In the genomic region with DNA sequence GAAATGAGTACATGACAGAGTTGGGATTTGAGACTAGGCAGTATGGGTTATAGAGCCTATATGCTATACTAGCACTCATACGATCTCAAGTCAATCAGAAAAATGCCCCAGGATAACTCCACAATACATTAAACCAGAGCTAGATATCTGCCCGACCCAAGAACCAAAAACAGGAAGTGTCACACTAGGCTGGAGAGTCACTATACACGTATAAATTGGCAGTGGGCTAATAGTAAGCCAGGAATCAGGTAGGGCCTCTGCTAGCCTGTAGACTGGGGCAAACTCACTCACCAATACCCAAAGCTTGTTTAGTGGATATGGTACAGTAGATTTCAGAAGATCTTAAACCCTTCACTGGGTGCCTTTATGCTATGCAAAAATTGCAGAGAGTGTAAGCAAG, we compare ENCODE assay signal across 10 cellular contexts. TPM values are rescaled to one million over a fixed set of nuclear protein-coding genes. Genes with fewer than 3 reads are reported as not detected.
DNase-seq lines count a peak whose midpoint lies in the region; ATAC-seq and TF ChIP-seq lines count a peak whose summit lies in the region.
"Had no signal": no experiment of that assay in that cellular context is flagged by ENCODE, and none has a peak within 500 bp of the region (broad histone marks: within the 10 kb centered on the region; RNA-seq: fewer than 3 reads in every experiment).

No MANE protein-coding gene starts in this region.

- no peaks in the 10 kb centered on the region for H4K20me1 ChIP-seq in Loucy (ENCODE audit: insufficient read depth, low read length, poor library complexity, severe bottlenecking)

- no peaks in the 10 kb centered on the region for H3K27me3 ChIP-seq in Loucy (ENCODE audit: insufficient read depth, low read length, poor library complexity, severe bottlenecking)
- H3K27me3 ChIP-seq in heart right ventricle, result no peaks in the 10 kb centered on the region

- no peaks in the 10 kb centered on the region for H3K79me2 ChIP-seq in Loucy (ENCODE audit: insufficient read depth, low read length)

- no peak overlapping the region for H3K4me2 ChIP-seq in Loucy (ENCODE audit: low read depth, low read length, poor library complexity, severe bottlenecking)

- no peak for TF ChIP-seq CTCF in Loucy (conservative IDR thresholded peaks at IDR 0.05; ENCODE audit: low read length)
- TF ChIP-seq CTCF in heart right ventricle (IDR thresholded peaks at IDR 0.05), result no peak

- H2AFZ ChIP-seq in Loucy (ENCODE audit: low read length), result peak overlapping the region; percentile 64

- H3K9ac ChIP-seq in Loucy (ENCODE audit: low read depth, low read length, poor library complexity, severe bottlenecking), result no peak overlapping the region

- no peak overlapping the region for H3K4me3 ChIP-seq in Loucy (ENCODE audit: low read length, poor library complexity, severe bottlenecking)
- H3K4me3 ChIP-seq in heart right ventricle, result no peak overlapping the region

- no peaks in the 10 kb centered on the region for H3F3A ChIP-seq in Loucy (ENCODE audit: low read depth)

- H3K9me2 ChIP-seq in Loucy (replicated peaks; ENCODE audit: low read depth, low read length), result no peaks in the 10 kb centered on the region

- WGBS in heart right ventricle, 2 donors, result 63 to 68% methylated on average over 3 of the region's 3 CpGs

- intact Hi-C loops in heart right ventricle (cut with DNase I), result no loop called here

- peak; percentile 59 for DNase-seq in germinal center (ENCODE audit: low spot score)
- DNase-seq in NCI-H2227 treated with DMSO at 0.1 percent for 48 hours (lab: John Stamatoyannopoulos, UW), result no peak
- DNase-seq in stimulated activated CD4-positive, alpha-beta T cell treated with anti-CD3 and anti-CD28 coated beads, Interleukin-4, amount 100 ng/mL, for 24 hours, result no peak
- no peak for DNase-seq in SW480 (ENCODE audit: low spot score)
- DNase-seq in heart right ventricle, result no peak
- DNase-seq: NCI-H1092, NCI-H69 had no signal

- no peaks in the 10 kb centered on the region for H3K36me3 ChIP-seq in Loucy (ENCODE audit: insufficient read depth, low read length)
- no peaks in the 10 kb centered on the region for H3K36me3 ChIP-seq in heart right ventricle

- peaks cover 18% of the 10 kb centered on the region for H3K4me1 ChIP-seq in Loucy (ENCODE audit: insufficient read depth, low read length, poor library complexity, severe bottlenecking)
- H3K4me1 ChIP-seq in heart right ventricle, result peaks cover 0 to 7% (median 0%) of the 10 kb centered on the region in 9 donors

- peak; percentile 78 for ATAC-seq in GM18511 (IDR thresholded peaks at IDR 0.05; ENCODE audit: unreplicated experiment)
- peak; percentile 67 for ATAC-seq in GM21737 (IDR thresholded peaks at IDR 0.05; ENCODE audit: unreplicated experiment)
- ATAC-seq in heart right ventricle, result no peak

- H3K9me3 ChIP-seq in Loucy (ENCODE audit: insufficient read depth, low read depth, low read length) (no peaks in the 10 kb centered on the region), heart right ventricle (no peaks in the 10 kb centered on the region)

- no peak overlapping the region for H3K27ac ChIP-seq in heart right ventricle

RNA-seq across cellular contexts. Expression of a gene that starts 16.2 kb away (rescaled TPM):
- 1,000 to 10,000 TPM in 3 of 10 donors, 100 to 1,000 TPM in 7; 623 to 1,076 (median 970) TPM for total RNA-seq in heart right ventricle
- 100 to 1,000 TPM; 119 to 283 TPM for polyA plus RNA-seq in heart right ventricle

RNA-seq across cellular contexts. Expression of a gene that starts 33.0 kb away (rescaled TPM):
- 10 to 100 TPM; 31.4 to 46.3 (median 39.6) TPM for total RNA-seq in heart right ventricle
- polyA plus RNA-seq in heart right ventricle, result 10 to 100 TPM; 19.4 to 63.3 TPM

Comparison
In these comparisons a context has a peak if more than half of its experiments do, and no peak if none do; other contexts are left out.
1. ATAC-seq: peak in GM18511 (single experiment) and GM21737 (single experiment); none in heart right ventricle (0 of 8).